Comparison of ENCODE assay signal across 7 cellular contexts in genomic region chr15:74843445-74843828, GRCh38. TPM values are rescaled to one million over a fixed set of nuclear protein-coding genes. Genes with fewer than 3 reads are reported as not detected.
DNase-seq lines count a peak whose midpoint lies in the region; ATAC-seq lines count a peak whose summit lies in the region.

No MANE protein-coding gene starts in this region.

- H3K4me1 ChIP-seq in HUES48 (ENCODE audit: control insufficient read depth, insufficient read depth, low read length) (peaks cover 7% of the 10 kb centered on the region; the same call in 1 of the 2 replicates), stomach smooth muscle (ENCODE audit: control insufficient read depth, insufficient read depth, low read length) (peaks cover 25% of the 10 kb centered on the region)

- H3K4me3 ChIP-seq in HUES48 (ENCODE audit: low read depth, low read length) (peak overlapping the region; percentile 81), stomach smooth muscle (ENCODE audit: low read length in 2 of 2) (peak overlapping the region; percentile 68 to 91)

- H3K27me3 ChIP-seq in HUES48 (ENCODE audit: control insufficient read depth, insufficient read depth, low read length): no peaks in the 10 kb centered on the region
- H3K27me3 ChIP-seq in stomach smooth muscle (ENCODE audit: control insufficient read depth in 1 of 2, insufficient read depth in 2 of 2, low read length in 2 of 2): no peaks in the 10 kb centered on the region

- peak overlapping the region; percentile 90 for H3K4me3 Mint-ChIP-seq in activated naive CD8-positive, alpha-beta T cell
- peak overlapping the region; percentile 85 to 94 (median 88) for H3K4me3 Mint-ChIP-seq in immature natural killer cell

- peak overlapping the region; percentile 96 for H3K27ac Mint-ChIP-seq in activated naive CD8-positive, alpha-beta T cell
- peak overlapping the region; percentile 87 to 96 (median 91) for H3K27ac Mint-ChIP-seq in immature natural killer cell

- no peak for ATAC-seq in HG03039 (IDR thresholded peaks at IDR 0.05; ENCODE audit: unreplicated experiment)

- no peak for DNase-seq in immature natural killer cell
- DNase-seq in HCEC 1CT: no peak
- no peak for DNase-seq in NAMALWA (ENCODE audit: low spot score)

- H3K27ac ChIP-seq in HUES48 (ENCODE audit: low read depth, low read length): peak overlapping the region; percentile 95
- H3K27ac ChIP-seq in stomach smooth muscle (ENCODE audit: low read length): peak overlapping the region; percentile 76

- H3K9ac ChIP-seq in HUES48 (ENCODE audit: low read depth, low read length) (peak overlapping the region; percentile 90), stomach smooth muscle (ENCODE audit: low read length in 2 of 2) (peak overlapping the region; percentile 76 to 85)

- peaks cover 2% of the 10 kb centered on the region for H3K36me3 Mint-ChIP-seq in activated naive CD8-positive, alpha-beta T cell
- peaks cover 4 to 18% (median 7%) of the 10 kb centered on the region in 3 donors for H3K36me3 Mint-ChIP-seq in immature natural killer cell

- no peaks in the 10 kb centered on the region for H3K9me3 Mint-ChIP-seq in activated naive CD8-positive, alpha-beta T cell (ENCODE audit: low read depth)
- no peaks in the 10 kb centered on the region for H3K9me3 Mint-ChIP-seq in immature natural killer cell

- H3K27me3 Mint-ChIP-seq in activated naive CD8-positive, alpha-beta T cell: no peaks in the 10 kb centered on the region
- H3K27me3 Mint-ChIP-seq in immature natural killer cell (ENCODE audit: low read depth in 3 of 3): peaks cover 0 to 7% (median 7%) of the 10 kb centered on the region in 3 donors

- H3K9me3 ChIP-seq in HUES48 (ENCODE audit: control insufficient read depth, insufficient read depth, low read length) (no peaks in the 10 kb centered on the region), stomach smooth muscle (ENCODE audit: control insufficient read depth in 2 of 2, low read length in 2 of 2) (no peaks in the 10 kb centered on the region)

- peaks cover 41% of the 10 kb centered on the region for H3K4me1 Mint-ChIP-seq in activated naive CD8-positive, alpha-beta T cell (ENCODE audit: low read depth)
- peaks cover 45 to 54% of the 10 kb centered on the region in 2 donors for H3K4me1 Mint-ChIP-seq in immature natural killer cell

- H3K36me3 ChIP-seq in HUES48 (ENCODE audit: control insufficient read depth, insufficient read depth, low read length): peaks cover 40% of the 10 kb centered on the region
- peaks cover 7 to 20% of the 10 kb centered on the region in 2 donors for H3K36me3 ChIP-seq in stomach smooth muscle (ENCODE audit: control insufficient read depth in 2 of 2, insufficient read depth in 2 of 2, low read length in 2 of 2)

RNA-seq across cellular contexts. Expression of gene ULK3, which starts 0.5 kb away (rescaled TPM):
- polyA plus RNA-seq in immature natural killer cell: 10 to 100 TPM; 26.0 to 48.4 (median 32.0) TPM

RNA-seq across cellular contexts. Expression of gene CPLX3, which starts 17.0 kb away (rescaled TPM):
- not detected for polyA plus RNA-seq in immature natural killer cell

RNA-seq across cellular contexts. Expression of gene SCAMP2, which starts 29.7 kb away (rescaled TPM):
- polyA plus RNA-seq in immature natural killer cell: 100 to 1,000 TPM; 115 to 181 (median 141) TPM

RNA-seq across cellular contexts. Expression of gene LMAN1L, which starts 30.8 kb away (rescaled TPM):
- not detected for polyA plus RNA-seq in immature natural killer cell

RNA-seq across cellular contexts. Expression of gene MPI, which starts 46.4 kb away (rescaled TPM):
- 10 to 100 TPM; 38.3 to 42.0 (median 40.9) TPM for polyA plus RNA-seq in immature natural killer cell
